ENCODE assay signal across 15 cellular contexts in genomic region chr21:32334980-32335471, GRCh38. TPM values are rescaled to one million over a fixed set of nuclear protein-coding genes. Genes with fewer than 3 reads are reported as not detected.
DNase-seq lines count a peak whose midpoint lies in the region; ATAC-seq and TF ChIP-seq lines count a peak whose summit lies in the region.
"Had no signal": no experiment of that assay in that cellular context is flagged by ENCODE, and none has a peak within 500 bp of the region (broad histone marks: within the 10 kb centered on the region; RNA-seq: fewer than 3 reads in every experiment).

No MANE protein-coding gene starts in this region.

- TF ChIP-seq CTCF in WERI-Rb-1 (IDR thresholded peaks at IDR 0.05; ENCODE audit: low read depth, low read length) (no peak), OCI-LY7 (conservative IDR thresholded peaks at IDR 0.05; ENCODE audit: low read length) (no peak)

- H3K4me2 ChIP-seq in OCI-LY7 (ENCODE audit: low read length): no peak overlapping the region

- no peaks in the 10 kb centered on the region for H3K27me3 ChIP-seq in WERI-Rb-1 (ENCODE audit: insufficient read depth, low read depth, severe bottlenecking)
- no peaks in the 10 kb centered on the region for H3K27me3 ChIP-seq in rectal smooth muscle tissue (ENCODE audit: control insufficient read depth, insufficient read depth, low read length)
- H3K27me3 ChIP-seq: colonic mucosa, gastroesophageal sphincter, MG63, SJCRH30 had no signal

- no TSS peak for BruUV-seq in OCI-LY7 (replicated peaks; lab: Mats Ljungman, UMichigan)

- intact Hi-C loops in head of caudate nucleus (cut with DNase I) (no loop called here), OCI-LY7 (cut with micrococcal nuclease; ENCODE audit: unreplicated experiment) (no loop called here)

- H3K4me1 ChIP-seq in rectal smooth muscle tissue (ENCODE audit: control insufficient read depth, insufficient read depth, low read length) (no peaks in the 10 kb centered on the region), OCI-LY7 (ENCODE audit: insufficient read depth, low read length, poor library complexity, severe bottlenecking) (no peaks in the 10 kb centered on the region)
- H3K4me1 ChIP-seq: colonic mucosa had no signal

- ATAC-seq in HG02852 (IDR thresholded peaks at IDR 0.05; ENCODE audit: unreplicated experiment): no peak
- ATAC-seq: activated CD4-positive, alpha-beta T cell treated with anti-CD3 and anti-CD28 coated beads for 36 hours; gastroesophageal sphincter had no signal

- no peak overlapping the region for H3K4me3 ChIP-seq in WERI-Rb-1 (ENCODE audit: low read depth, low read length)
- no peak overlapping the region for H3K4me3 ChIP-seq in rectal smooth muscle tissue (ENCODE audit: low read length)
- no peak overlapping the region for H3K4me3 ChIP-seq in OCI-LY7 (ENCODE audit: low read depth, low read length, poor library complexity, severe bottlenecking)
- H3K4me3 ChIP-seq: colonic mucosa, MG63, SJCRH30 had no signal

- no peak overlapping the region for H2AFZ ChIP-seq in OCI-LY7 (ENCODE audit: low read length)

- DNase-seq in GM04504 (ENCODE audit: low read depth) (peak; percentile 65), WERI-Rb-1 (peak; percentile 65), head of caudate nucleus (peak in 41 of 42 donors; percentile 44 to 88 (median 75)), cortex of kidney (lab: John Stamatoyannopoulos, UW) (no peak), OCI-LY7 (ENCODE audit: low spot score) (no peak), SK-N-DZ (ENCODE audit: low spot score) (no peak)
- DNase-seq: activated CD4-positive, alpha-beta T cell treated with anti-CD3 and anti-CD28 coated beads for 36 hours; colonic mucosa; MG63; NCI-H510A treated with DMSO at 0.1 percent for 48 hours; SJCRH30 had no signal

- H3K9me3 ChIP-seq in WERI-Rb-1 (ENCODE audit: severe bottlenecking) (no peaks in the 10 kb centered on the region), OCI-LY7 (ENCODE audit: low read length) (no peaks in the 10 kb centered on the region)
- H3K9me3 ChIP-seq: colonic mucosa, gastroesophageal sphincter, MG63 had no signal

- POLR2A ChIA-PET in OCI-LY7 (lab: Charles Lee): no interaction called here

- no peaks in the 10 kb centered on the region for H4K20me1 ChIP-seq in OCI-LY7 (ENCODE audit: insufficient read depth, low read length)

- H3K9me2 ChIP-seq in OCI-LY7 (ENCODE audit: insufficient read depth, low read length): no peaks in the 10 kb centered on the region

- no peak overlapping the region for H3K27ac ChIP-seq in WERI-Rb-1
- peak overlapping the region; percentile 12 for H3K27ac ChIP-seq in rectal smooth muscle tissue (ENCODE audit: low read depth, low read length)
- no peak overlapping the region for H3K27ac ChIP-seq in OCI-LY7 (ENCODE audit: low read depth, low read length, poor library complexity, severe bottlenecking)
- H3K27ac ChIP-seq: colonic mucosa, SJCRH30 had no signal

- CTCF ChIA-PET in OCI-LY7 (lab: Charles Lee; ENCODE audit: unreplicated experiment): no interaction called here

- no peaks in the 10 kb centered on the region for H3K79me2 ChIP-seq in OCI-LY7 (ENCODE audit: insufficient read depth, low read depth, low read length)

- peaks cover 67% of the 10 kb centered on the region for H3K36me3 ChIP-seq in WERI-Rb-1
- peaks cover 34% of the 10 kb centered on the region for H3K36me3 ChIP-seq in rectal smooth muscle tissue (ENCODE audit: control insufficient read depth, insufficient read depth, low read length)
- peaks cover 94% of the 10 kb centered on the region for H3K36me3 ChIP-seq in OCI-LY7 (ENCODE audit: insufficient read depth, low read length)

- H3K9ac ChIP-seq in rectal smooth muscle tissue (ENCODE audit: low read length): no peak overlapping the region

RNA-seq across cellular contexts. Expression of gene MRAP, which starts 36.4 kb away (rescaled TPM):
- total RNA-seq in OCI-LY7 (2014; rRNA removed; shearing (Covaris generic)): not detected in 2 replicates
- not detected in 2 replicates for total RNA-seq in OCI-LY7 (2022)
- not detected in 2 replicates for polyA plus RNA-seq in SK-N-DZ (2014; cell fraction: cytosol; rRNA removed)
- not detected in 2 replicates for polyA plus RNA-seq in SK-N-DZ (2014; cell fraction: nucleus; rRNA removed)
- total RNA-seq: activated CD4-positive, alpha-beta T cell treated with anti-CD3 and anti-CD28 coated beads for 36 hours; colonic mucosa; gastroesophageal sphincter; mesothelial cell of epicardium; SJCRH30 had no signal

RNA-seq across cellular contexts. Expression of gene MIS18A, which starts 56.2 kb away (rescaled TPM):
- total RNA-seq in OCI-LY7 (2014; rRNA removed; shearing (Covaris generic)): 25.2 and 31.7 TPM in 2 replicates
- total RNA-seq in OCI-LY7 (2022): 48.5 and 53.0 TPM in 2 replicates
- polyA plus RNA-seq in SK-N-DZ (2014; cell fraction: cytosol; rRNA removed): 38.3 and 41.4 TPM in 2 replicates
- polyA plus RNA-seq in SK-N-DZ (2014; cell fraction: nucleus; rRNA removed): 13.2 and 15.7 TPM in 2 replicates

RNA-seq across cellular contexts. Expression of gene URB1, which starts 57.8 kb away (rescaled TPM):
- total RNA-seq in OCI-LY7 (2014; rRNA removed; shearing (Covaris generic)): 19.4 and 20.8 TPM in 2 replicates
- total RNA-seq in OCI-LY7 (2022): 23.4 and 25.4 TPM in 2 replicates
- polyA plus RNA-seq in SK-N-DZ (2014; cell fraction: cytosol; rRNA removed): 8.7 and 9.2 TPM in 2 replicates
- polyA plus RNA-seq in SK-N-DZ (2014; cell fraction: nucleus; rRNA removed): 11.7 and 13.9 TPM in 2 replicates

Comparison
In these comparisons a context has a peak if more than half of its experiments do, and no peak if none do; other contexts are left out.
1. DNase-seq: peak in GM04504 (single experiment), WERI-Rb-1 (single experiment) and head of caudate nucleus (41 of 42); none in cortex of kidney (single experiment), OCI-LY7 (single experiment) and SK-N-DZ (single experiment).